ENCODE assay signal across 1 cellular context in the genomic region with DNA sequence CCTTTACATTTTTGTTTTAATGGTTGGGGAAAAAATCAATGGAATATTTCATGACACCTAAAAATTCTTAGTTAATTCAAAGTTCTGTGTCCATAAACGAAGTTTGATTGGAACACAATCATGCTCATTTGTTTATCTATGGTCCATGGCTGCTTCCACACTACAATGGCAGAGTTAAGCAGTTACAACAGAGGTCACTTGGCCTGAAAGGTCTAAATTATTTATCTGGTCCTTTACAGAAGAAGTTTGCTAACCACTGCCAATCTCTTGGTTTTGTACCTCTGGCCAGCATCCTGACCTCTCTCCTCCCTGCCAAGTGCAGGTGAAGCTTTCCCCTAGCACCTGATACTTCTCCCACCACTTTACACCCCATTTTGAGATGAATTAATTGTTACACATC.
TF ChIP-seq lines count a peak whose summit lies in the region.

No MANE protein-coding gene starts in this region.

TF ChIP-seq in IMR-90, 13 proteins besides CTCF, POLR2A, EP300 and RAD21 (continued from another document):
- TF ChIP-seq BHLHE40 (IDR thresholded peaks at IDR 0.05; ENCODE audit: low read depth, low read length), result no peak
- no peak for TF ChIP-seq RCOR1 (IDR thresholded peaks at IDR 0.05; ENCODE audit: insufficient replicate concordance, low read length)
- TF ChIP-seq CHD1 (IDR thresholded peaks at IDR 0.05; ENCODE audit: low read depth, low read length), result no peak
- no peak for TF ChIP-seq FOS (IDR thresholded peaks at IDR 0.05; ENCODE audit: low read depth, low read length)
- no peak for TF ChIP-seq MXI1 (IDR thresholded peaks at IDR 0.05; ENCODE audit: borderline replicate concordance, low read depth, low read length)
